16 cellular contexts compared by ENCODE assay signal in genomic region chr6:77180367-77180766, GRCh38.
A peak's percentile ranks its signal among the peaks of the same experiment; 100 is the strongest.
DNase-seq lines count a peak whose midpoint lies in the region; ATAC-seq and TF ChIP-seq lines count a peak whose summit lies in the region.
"Had no signal": no experiment of that assay in that cellular context is flagged by ENCODE, and none has a peak within 500 bp of the region (broad histone marks: within the 10 kb centered on the region; RNA-seq: fewer than 3 reads in every experiment).

No MANE protein-coding gene starts in this region.

- ATAC-seq in HG02678 (IDR thresholded peaks at IDR 0.05; ENCODE audit: unreplicated experiment) (no peak), WTC11 (no peak)

- dilution Hi-C loops in mammary epithelial cell (cut with HindIII; ENCODE audit: low sequenced_read_pairs), result no loop called here

- H3K4me3 ChIP-seq in mammary epithelial cell (replicated peaks in 1 of 3; ENCODE audit: insufficient read depth in 1 of 3, low read depth in 2 of 3, low read length in 3 of 3), result no peak overlapping the region
- no peak overlapping the region for H3K4me3 ChIP-seq in choroid plexus epithelial cell (ENCODE audit: low read depth, low read length)
- H3K4me3 ChIP-seq: BLaER1 treated with 17β-estradiol and CSF1 and Interleukin-3, amounts not matched to agents 10 nM and 100 nM; PC-9 had no signal

- intact Hi-C loops in MCF 10A (cut with micrococcal nuclease), result no loop called here
- intact Hi-C loops in mammary epithelial cell (cut with micrococcal nuclease), result loop anchor here (5.0 kb wide), 1 partner anchor 463 kb away; no protein-coding TSS in a partner anchor

- 26% methylated on average over 2 of the region's 2 CpGs for WGBS in mammary epithelial cell (ENCODE audit: low coverage, missing lambda C conversion rate)

- TF ChIP-seq CTCF in MCF 10A (IDR thresholded peaks at IDR 0.05; ENCODE audit: unreplicated experiment) (no peak), mammary epithelial cell (conservative IDR thresholded peaks at IDR 0.05 in 1 of 2, IDR thresholded peaks at IDR 0.05 in 1 of 2; ENCODE audit: extremely low read depth in 1 of 2, insufficient read depth in 1 of 2, low read depth in 1 of 2, low read length in 2 of 2) (no peak), choroid plexus epithelial cell (conservative IDR thresholded peaks at IDR 0.05; ENCODE audit: low read depth, low read length) (no peak), WTC11 (IDR thresholded peaks at IDR 0.05) (no peak)

- H3K27ac ChIP-seq in mammary epithelial cell (ENCODE audit: insufficient read depth, low read depth, low read length), result no peak overlapping the region
- H3K27ac ChIP-seq: BLaER1 treated with 17β-estradiol and CSF1 and Interleukin-3, amounts not matched to agents 10 nM and 100 nM; PC-9 had no signal

- no peak overlapping the region for H3K9ac ChIP-seq in mammary epithelial cell (ENCODE audit: insufficient read depth, low read length)
- H3K9ac ChIP-seq: BLaER1 treated with 17β-estradiol and CSF1 and Interleukin-3, amounts not matched to agents 10 nM and 100 nM had no signal

- H2AFZ ChIP-seq in mammary epithelial cell (ENCODE audit: low read depth, low read length), result no peak overlapping the region
- H2AFZ ChIP-seq: PC-9 had no signal

- CTCF ChIA-PET in MCF 10A (lab: Yijun Ruan, JAX), result interaction anchor here (0.7 kb wide), 1 partner anchor 506 kb away, joined by 3 read pairs; no protein-coding TSS in a partner anchor
- CTCF ChIA-PET in mammary epithelial cell (lab: Charles Lee; ENCODE audit: low non-redundant PET), result no interaction called here
- CTCF ChIA-PET in WTC11 (lab: Charles Lee), result no interaction called here

- H3K9me3 Mint-ChIP-seq in MCF 10A (ENCODE audit: unreplicated experiment), result peaks cover 16% of the 10 kb centered on the region
- H3K9me3 Mint-ChIP-seq in WTC11, result peaks cover 14% of the 10 kb centered on the region

- H3K27ac Mint-ChIP-seq in MCF 10A (ENCODE audit: low read depth, unreplicated experiment) (no peak overlapping the region), WTC11 (no peak overlapping the region)
- H3K27ac Mint-ChIP-seq: CD8-positive, alpha-beta memory T cell had no signal

- in situ Hi-C loops in mammary epithelial cell (cut with MboI; ENCODE audit: low sequenced_read_pairs in 2 of 2), result no loop called here

- H3K9me3 ChIP-seq in mammary epithelial cell (replicated peaks; ENCODE audit: insufficient read depth, low read length), result no peaks in the 10 kb centered on the region
- H3K9me3 ChIP-seq: BLaER1 treated with 17β-estradiol and CSF1 and Interleukin-3, amounts not matched to agents 10 nM and 100 nM had no signal

- H3K4me3 Mint-ChIP-seq in MCF 10A (ENCODE audit: unreplicated experiment) (no peak overlapping the region), WTC11 (no peak overlapping the region)
- H3K4me3 Mint-ChIP-seq: CD8-positive, alpha-beta memory T cell had no signal

- H3K27me3 Mint-ChIP-seq in MCF 10A (ENCODE audit: insufficient read depth, unreplicated experiment) (no peaks in the 10 kb centered on the region), WTC11 (ENCODE audit: low read depth) (no peaks in the 10 kb centered on the region)
- H3K27me3 Mint-ChIP-seq: CD8-positive, alpha-beta memory T cell had no signal

- no peak overlapping the region for H3K4me2 ChIP-seq in mammary epithelial cell (ENCODE audit: insufficient read depth, low read depth, low read length)
- H3K4me2 ChIP-seq: BLaER1 treated with 17β-estradiol and CSF1 and Interleukin-3, amounts not matched to agents 10 nM and 100 nM; PC-9 had no signal

- BruUV-seq in MCF 10A (replicated peaks; lab: Mats Ljungman, UMichigan) (no TSS peak), mammary epithelial cell (replicated peaks; lab: Mats Ljungman, UMichigan) (no TSS peak)

- DNase-seq in MCF 10A (ENCODE audit: unreplicated experiment), result peak; percentile 2
- no peak for DNase-seq in mammary epithelial cell
- DNase-seq in NCI-H226, result peak; percentile 22
- DNase-seq in choroid plexus epithelial cell (ENCODE audit: low read depth), result peak; percentile 30
- no peak for DNase-seq in ecto neural progenitor cell (ENCODE audit: low spot score)
- no peak for DNase-seq in WTC11 (ENCODE audit: low spot score)
- no peak for DNase-seq in stimulated activated CD4-positive, alpha-beta T cell treated with anti-CD3 and anti-CD28 coated beads, Interleukin-15, amount 100 ng/mL, for 24 hours
- DNase-seq: CD8-positive, alpha-beta memory T cell; NCI-H1436; NCI-H2029 treated with DMSO at 0.1 percent for 48 hours; NCI-H2171 treated with DMSO at 0.1 percent for 48 hours; NCI-H510A treated with DMSO at 0.1 percent for 48 hours; NCI-H82; PC-9 had no signal

- no peaks in the 10 kb centered on the region for H3K27me3 ChIP-seq in mammary epithelial cell (ENCODE audit: insufficient read depth, low read length)
- H3K27me3 ChIP-seq: BLaER1 treated with 17β-estradiol and CSF1 and Interleukin-3, amounts not matched to agents 10 nM and 100 nM had no signal

- no peaks in the 10 kb centered on the region for H3K4me1 ChIP-seq in mammary epithelial cell (ENCODE audit: insufficient read depth, low read length)
- H3K4me1 ChIP-seq: BLaER1 treated with 17β-estradiol and CSF1 and Interleukin-3, amounts not matched to agents 10 nM and 100 nM had no signal

- H4K20me1 ChIP-seq in mammary epithelial cell (ENCODE audit: insufficient read depth, low read length), result no peaks in the 10 kb centered on the region
- H4K20me1 ChIP-seq: BLaER1 treated with 17β-estradiol and CSF1 and Interleukin-3, amounts not matched to agents 10 nM and 100 nM had no signal

- H3K36me3 ChIP-seq in mammary epithelial cell (ENCODE audit: insufficient read depth, low read length), result no peaks in the 10 kb centered on the region
- H3K36me3 ChIP-seq: BLaER1 treated with 17β-estradiol and CSF1 and Interleukin-3, amounts not matched to agents 10 nM and 100 nM had no signal

- peaks cover 11% of the 10 kb centered on the region for H3K4me1 Mint-ChIP-seq in MCF 10A (ENCODE audit: insufficient read depth, unreplicated experiment)
- no peaks in the 10 kb centered on the region for H3K4me1 Mint-ChIP-seq in WTC11
- H3K4me1 Mint-ChIP-seq: CD8-positive, alpha-beta memory T cell had no signal

- POLR2A ChIA-PET in MCF 10A (lab: Yijun Ruan, JAX), result interaction anchor here (0.6 kb wide), 1 partner anchor 863 kb away, joined by 3 read pairs; no protein-coding TSS in a partner anchor
- POLR2A ChIA-PET in WTC11 (lab: Charles Lee), result no interaction called here

- no peaks in the 10 kb centered on the region for H3K79me2 ChIP-seq in mammary epithelial cell (ENCODE audit: insufficient read depth, low read length)

- peaks cover 1% of the 10 kb centered on the region for H3K36me3 Mint-ChIP-seq in MCF 10A (ENCODE audit: insufficient read depth, unreplicated experiment)
- H3K36me3 Mint-ChIP-seq in WTC11, result peaks cover 3% of the 10 kb centered on the region; the same call in 1 of the 2 replicates
- H3K36me3 Mint-ChIP-seq: CD8-positive, alpha-beta memory T cell had no signal

TF ChIP-seq in WTC11, 78 proteins besides CTCF, POLR2A, EP300 and RAD21:
- TF ChIP-seq MLX (CRISPR knock-in tag; IDR thresholded peaks at IDR 0.05) (no peak), ZNF317 (CRISPR knock-in tag; IDR thresholded peaks at IDR 0.05; ENCODE audit: borderline replicate concordance, low read depth) (no peak), ZNF232 (CRISPR knock-in tag; IDR thresholded peaks at IDR 0.05) (no peak), AR (CRISPR knock-in tag; IDR thresholded peaks at IDR 0.05) (no peak), FOXK1 (CRISPR knock-in tag; IDR thresholded peaks at IDR 0.05) (no peak), ZBTB21 (CRISPR knock-in tag; IDR thresholded peaks at IDR 0.05; ENCODE audit: borderline replicate concordance) (no peak)
TF ChIP-seq in WTC11: peak in this region for 0.

Comparison
In these comparisons a context has a peak if more than half of its experiments do, and no peak if none do; other contexts are left out.
1. DNase-seq: peak in MCF 10A (single experiment), NCI-H226 (single experiment) and choroid plexus epithelial cell (single experiment); none in mammary epithelial cell (single experiment), ecto neural progenitor cell (single experiment), WTC11 (single experiment) and stimulated activated CD4-positive, alpha-beta T cell treated with anti-CD3 and anti-CD28 coated beads, Interleukin-15, amount 100 ng/mL, for 24 hours (single experiment).